ENCODE assay signal across 17 cellular contexts in the genomic region with DNA sequence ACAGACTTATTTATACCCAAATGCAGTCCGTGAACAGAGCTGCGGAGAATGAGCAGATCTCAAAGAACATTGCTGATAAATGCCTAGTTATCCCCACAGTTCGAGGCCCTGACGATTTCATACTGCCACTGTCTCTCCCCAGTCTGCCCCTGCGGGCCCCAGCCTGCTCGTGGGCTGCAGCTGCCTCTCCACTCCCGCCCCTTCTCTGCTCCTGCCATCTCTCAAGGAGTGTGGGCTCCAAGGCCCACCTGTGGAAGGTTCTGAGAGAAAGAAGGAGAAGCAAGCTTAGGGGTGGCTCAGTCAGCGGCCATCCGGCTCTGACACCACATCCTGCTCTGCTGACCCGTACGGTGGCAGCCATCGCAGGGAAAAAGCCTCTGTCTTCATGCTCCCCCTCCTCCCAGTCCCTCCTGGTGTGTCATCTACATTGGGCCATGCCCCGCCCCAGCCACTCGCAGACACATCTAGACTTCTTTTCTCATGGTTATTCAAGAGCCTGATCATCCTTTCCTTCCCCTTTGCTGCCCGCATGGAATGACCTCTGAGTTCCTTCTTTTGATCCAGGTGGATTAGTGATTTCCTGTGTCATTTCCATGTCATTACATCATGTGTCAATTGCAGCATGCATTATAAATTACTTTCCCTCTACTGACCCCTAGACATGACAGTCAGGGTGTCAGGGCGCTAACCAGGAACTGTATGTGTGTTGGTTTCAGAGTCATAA. TPM values are rescaled to one million over a fixed set of nuclear protein-coding genes. Genes with fewer than 3 reads are reported as not detected.
DNase-seq lines count a peak whose midpoint lies in the region; ATAC-seq and TF ChIP-seq lines count a peak whose summit lies in the region.
"Had no signal": no experiment of that assay in that cellular context is flagged by ENCODE, and none has a peak within 500 bp of the region (broad histone marks: within the 10 kb centered on the region; RNA-seq: fewer than 3 reads in every experiment).

No MANE protein-coding gene starts in this region.

- H3K4me3 Mint-ChIP-seq in GM23338 (no peak overlapping the region), endodermal cell (no peak overlapping the region), nephron progenitor cell (no peak overlapping the region)
- peak overlapping the region in 1 of 10 donors; percentile 29 for H3K4me3 Mint-ChIP-seq in naive thymus-derived CD8-positive, alpha-beta T cell
- H3K4me3 Mint-ChIP-seq: activated CD4-positive, alpha-beta T cell treated with anti-CD3 and anti-CD28 coated beads, Interleukin-2, amount 10 ng/mL, durations not matched to agents 24 days and 14 days had no signal

- peaks cover 8% of the 10 kb centered on the region for H3K27me3 Mint-ChIP-seq in GM23338 (ENCODE audit: insufficient read depth, low read depth, poor library complexity)
- H3K27me3 Mint-ChIP-seq in endodermal cell (ENCODE audit: insufficient read depth): no peaks in the 10 kb centered on the region
- no peaks in the 10 kb centered on the region for H3K27me3 Mint-ChIP-seq in nephron progenitor cell (ENCODE audit: low read depth, poor library complexity)
- no peaks in the 10 kb centered on the region for H3K27me3 Mint-ChIP-seq in naive thymus-derived CD8-positive, alpha-beta T cell
- H3K27me3 Mint-ChIP-seq: activated CD4-positive, alpha-beta T cell treated with anti-CD3 and anti-CD28 coated beads, Interleukin-2, amount 10 ng/mL, durations not matched to agents 24 days and 14 days had no signal

- no peak overlapping the region for H2AFZ ChIP-seq in GM23338

- H3K4me2 ChIP-seq in GM23338: no peak overlapping the region; the same call in 1 of the 2 replicates
- H3K4me2 ChIP-seq: BLaER1 had no signal

- no peak overlapping the region for H3K9ac ChIP-seq in endodermal cell (ENCODE audit: extremely low read depth, low read length, poor library complexity, severe bottlenecking)
- H3K9ac ChIP-seq: BLaER1 had no signal

- H3F3A ChIP-seq in GM23338 (replicated peaks; ENCODE audit: low read depth): 0 out of 2 replicates have a peak, but pooled peaks cover 3% of the 10 kb centered on the region

- peak; percentile 24 for DNase-seq in GM23338 (ENCODE audit: low spot score)
- DNase-seq in MV-4-11 (lab: John Stamatoyannopoulos, UW): peak; percentile 99
- DNase-seq in endodermal cell: peak; percentile 64
- DNase-seq in nephron progenitor cell: no peak
- no peak for DNase-seq in superior temporal gyrus (ENCODE audit: extremely low spot score)
- no peak for DNase-seq in activated gamma-delta T cell treated with Interleukin-2 at 50 U/mL for 16 hours
- DNase-seq in naive thymus-derived CD8-positive, alpha-beta T cell: no peak
- no peak for DNase-seq in upper lobe of right lung
- DNase-seq: activated CD4-positive, alpha-beta T cell treated with anti-CD3 and anti-CD28 coated beads, Interleukin-2, amount 10 ng/mL, durations not matched to agents 24 days and 14 days; DMS79 treated with DMSO at 0.1 percent for 48 hours; HCEC 1CT; NCI-H1436; NCI-H446 treated with DMSO at 0.1 percent for 48 hours; stimulated activated CD4-positive, alpha-beta T cell treated with anti-CD3 and anti-CD28 coated beads, Interleukin-1b, Interleukin-23, amount 100 ng/mL, for 48 hours had no signal

- H3K4me1 Mint-ChIP-seq in GM23338 (peaks cover 17% of the 10 kb centered on the region), endodermal cell (no peaks in the 10 kb centered on the region), nephron progenitor cell (peaks cover 19% of the 10 kb centered on the region)
- H3K4me1 Mint-ChIP-seq in naive thymus-derived CD8-positive, alpha-beta T cell: peaks cover 0 to 25% (median 9%) of the 10 kb centered on the region in 4 donors
- H3K4me1 Mint-ChIP-seq: activated CD4-positive, alpha-beta T cell treated with anti-CD3 and anti-CD28 coated beads, Interleukin-2, amount 10 ng/mL, durations not matched to agents 24 days and 14 days had no signal

- no peaks in the 10 kb centered on the region for H3K27me3 ChIP-seq in GM23338 (ENCODE audit: insufficient read depth)
- H3K27me3 ChIP-seq in endodermal cell (ENCODE audit: control insufficient read depth, insufficient read depth, low read length, poor library complexity, severe bottlenecking): no peaks in the 10 kb centered on the region
- no peaks in the 10 kb centered on the region for H3K27me3 ChIP-seq in upper lobe of right lung
- H3K27me3 ChIP-seq: ascending aorta, BLaER1, upper lobe of left lung had no signal

- H3K9me3 Mint-ChIP-seq in GM23338 (no peaks in the 10 kb centered on the region), endodermal cell (no peaks in the 10 kb centered on the region), nephron progenitor cell (no peaks in the 10 kb centered on the region)
- no peaks in the 10 kb centered on the region for H3K9me3 Mint-ChIP-seq in naive thymus-derived CD8-positive, alpha-beta T cell
- H3K9me3 Mint-ChIP-seq: activated CD4-positive, alpha-beta T cell treated with anti-CD3 and anti-CD28 coated beads, Interleukin-2, amount 10 ng/mL, durations not matched to agents 24 days and 14 days had no signal

- H3K79me2 ChIP-seq in GM23338 (replicated peaks; ENCODE audit: insufficient read depth): no peaks in the 10 kb centered on the region

- no peak for ATAC-seq in GM23338
- no peak for ATAC-seq in naive thymus-derived CD8-positive, alpha-beta T cell
- no peak for ATAC-seq in upper lobe of right lung

- H3K27ac Mint-ChIP-seq in GM23338: peak overlapping the region; percentile 64
- H3K27ac Mint-ChIP-seq in endodermal cell: peak overlapping the region; percentile 12
- H3K27ac Mint-ChIP-seq in nephron progenitor cell: peak overlapping the region; percentile 73
- H3K27ac Mint-ChIP-seq in naive thymus-derived CD8-positive, alpha-beta T cell: peak overlapping the region in 5 of 10 donors; percentile 2 to 72 (median 50)
- H3K27ac Mint-ChIP-seq: activated CD4-positive, alpha-beta T cell treated with anti-CD3 and anti-CD28 coated beads, Interleukin-2, amount 10 ng/mL, durations not matched to agents 24 days and 14 days had no signal

- intact Hi-C loops in upper lobe of right lung (cut with DNase I): no loop called here

- POLR2A ChIA-PET in naive thymus-derived CD8-positive, alpha-beta T cell (lab: Charles Lee): no interaction called here

- no peak overlapping the region for H3K27ac ChIP-seq in GM23338 (ENCODE audit: low read depth)
- no peak overlapping the region for H3K27ac ChIP-seq in endodermal cell (ENCODE audit: low read depth, low read length)
- H3K27ac ChIP-seq in upper lobe of right lung: no peak overlapping the region
- H3K27ac ChIP-seq: ascending aorta, BLaER1 had no signal

- H3K9me3 ChIP-seq in endodermal cell (ENCODE audit: control insufficient read depth, low read length) (no peaks in the 10 kb centered on the region), upper lobe of right lung (no peaks in the 10 kb centered on the region)
- H3K9me3 ChIP-seq: ascending aorta, BLaER1, upper lobe of left lung had no signal

- TF ChIP-seq CTCF in GM23338 (conservative IDR thresholded peaks at IDR 0.05; ENCODE audit: low read depth in 2 of 2) (no peak), endodermal cell (conservative IDR thresholded peaks at IDR 0.05) (no peak), nephron progenitor cell (IDR thresholded peaks at IDR 0.05) (no peak), upper lobe of right lung (IDR thresholded peaks at IDR 0.05) (no peak)

- H3K9me2 ChIP-seq in GM23338 (ENCODE audit: insufficient read depth): no peaks in the 10 kb centered on the region

- 80 to 86% methylated on average over 10 to 16 of the region's 16 CpGs for WGBS in endodermal cell (ENCODE audit: insufficient coverage in 1 of 2, insufficient read length in 1 of 2), 2 experiments

- peaks cover 8% of the 10 kb centered on the region for H3K36me3 ChIP-seq in GM23338 (ENCODE audit: insufficient read depth)
- H3K36me3 ChIP-seq in endodermal cell (ENCODE audit: control insufficient read depth, insufficient read depth, low read length): peaks cover 79% of the 10 kb centered on the region
- peaks cover 74% of the 10 kb centered on the region for H3K36me3 ChIP-seq in upper lobe of right lung

- peaks cover 49% of the 10 kb centered on the region for H3K36me3 Mint-ChIP-seq in GM23338 (ENCODE audit: low read depth)
- peaks cover 40% of the 10 kb centered on the region for H3K36me3 Mint-ChIP-seq in endodermal cell (ENCODE audit: low read depth)
- peaks cover 41% of the 10 kb centered on the region for H3K36me3 Mint-ChIP-seq in nephron progenitor cell (ENCODE audit: low read depth)
- peaks cover 0 to 64% (median 14%) of the 10 kb centered on the region in 3 donors for H3K36me3 Mint-ChIP-seq in naive thymus-derived CD8-positive, alpha-beta T cell

- H3K4me3 ChIP-seq in GM23338: no peak overlapping the region
- no peak overlapping the region for H3K4me3 ChIP-seq in endodermal cell (ENCODE audit: low read length)
- no peak overlapping the region for H3K4me3 ChIP-seq in upper lobe of right lung
- H3K4me3 ChIP-seq: ascending aorta, BLaER1, upper lobe of left lung had no signal

- peaks cover 5% of the 10 kb centered on the region for H4K20me1 ChIP-seq in GM23338 (replicated peaks; ENCODE audit: insufficient read depth)

- H3K4me1 ChIP-seq in GM23338 (ENCODE audit: insufficient read depth) (peaks cover 4% of the 10 kb centered on the region; the same call in 1 of the 2 replicates), endodermal cell (ENCODE audit: control insufficient read depth, insufficient read depth, low read length) (no peaks in the 10 kb centered on the region), upper lobe of right lung (no peaks in the 10 kb centered on the region)
- H3K4me1 ChIP-seq: ascending aorta had no signal

RNA-seq across cellular contexts. Expression of a gene that starts 51.9 kb away (rescaled TPM):
- 23.9 and 25.7 TPM in 2 replicates for total RNA-seq in GM23338 (2014; rRNA removed; shearing (Covaris generic))
- 31.3 and 32.5 TPM in 2 replicates for polyA plus RNA-seq in GM23338 (2016; fragmentation: Nextera tagmentation; extraction: Ambion mirVana)
- total RNA-seq in endodermal cell: 10 to 100 TPM; 35.1 to 43.8 TPM
- polyA plus RNA-seq in endodermal cell (2013, experiment 1 of 2): 42.0 TPM
- 38.7 TPM for polyA plus RNA-seq in endodermal cell (2013, experiment 2 of 2)
- total RNA-seq in naive thymus-derived CD8-positive, alpha-beta T cell: 10 to 100 TPM; 47.0 to 47.9 TPM
- polyA plus RNA-seq in naive thymus-derived CD8-positive, alpha-beta T cell: 1 to 10 TPM; 6.8 to 9.6 (median 8.5) TPM
- total RNA-seq in upper lobe of right lung: 42.8 TPM

Comparison
In these comparisons a context has a peak if more than half of its experiments do, and no peak if none do; other contexts are left out.
1. DNase-seq: peak in GM23338 (single experiment), MV-4-11 (single experiment) and endodermal cell (single experiment); none in nephron progenitor cell (single experiment), superior temporal gyrus (single experiment), activated gamma-delta T cell treated with Interleukin-2 at 50 U/mL for 16 hours (single experiment), naive thymus-derived CD8-positive, alpha-beta T cell (0 of 10) and upper lobe of right lung (single experiment).